In genomic region chr5:111254613-111255012, GRCh38 we compare ENCODE assay signal across 9 cellular contexts. TPM values are rescaled to one million over a fixed set of nuclear protein-coding genes. Genes with fewer than 3 reads are reported as not detected.
DNase-seq lines count a peak whose midpoint lies in the region; ATAC-seq and TF ChIP-seq lines count a peak whose summit lies in the region.
"Had no signal": no experiment of that assay in that cellular context is flagged by ENCODE, and none has a peak within 500 bp of the region (broad histone marks: within the 10 kb centered on the region; RNA-seq: fewer than 3 reads in every experiment).

No MANE protein-coding gene starts in this region.

- H3K36me3 ChIP-seq in ascending aorta, result no peaks in the 10 kb centered on the region

- no peak for TF ChIP-seq CTCF in ascending aorta (IDR thresholded peaks at IDR 0.05)

- H3K27me3 ChIP-seq in ascending aorta, result no peaks in the 10 kb centered on the region

- peaks cover 15% of the 10 kb centered on the region for H3K9me3 Mint-ChIP-seq in activated naive CD8-positive, alpha-beta T cell treated with anti-CD3 and anti-CD28 coated beads for 36 hours

- no peak overlapping the region for H3K4me3 ChIP-seq in ascending aorta
- H3K4me3 ChIP-seq: K562 had no signal

- DNase-seq in NCI-H526 treated with DMSO at 0.1 percent for 48 hours (lab: John Stamatoyannopoulos, UW) (peak; percentile 90), ascending aorta (ENCODE audit: low spot score in 2 of 2) (no peak), amygdala (lab: John Stamatoyannopoulos, UW) (no peak), nucleus accumbens (lab: John Stamatoyannopoulos, UW) (no peak)
- DNase-seq in activated naive CD8-positive, alpha-beta T cell treated with anti-CD3 and anti-CD28 coated beads for 36 hours, result peak; percentile 82
- DNase-seq in stimulated activated CD8-positive, alpha-beta memory T cell treated with anti-CD3 and anti-CD28 coated beads, Interleukin-7, amount 100 ng/mL, for 48 hours (ENCODE audit: extremely low read depth in 1 of 2, low read depth in 1 of 2), result peak; percentile 30 to 81

- peak overlapping the region; percentile 98 for H3K27ac Mint-ChIP-seq in activated naive CD8-positive, alpha-beta T cell treated with anti-CD3 and anti-CD28 coated beads for 36 hours

- intact Hi-C loops in ascending aorta (cut with DNase I), result no loop called here

- H3K27me3 Mint-ChIP-seq in activated naive CD8-positive, alpha-beta T cell treated with anti-CD3 and anti-CD28 coated beads for 36 hours, result no peaks in the 10 kb centered on the region

- ATAC-seq in GM18520 (IDR thresholded peaks at IDR 0.05; ENCODE audit: unreplicated experiment), result peak; percentile 78
- peak; percentile 80 for ATAC-seq in HG02870 (IDR thresholded peaks at IDR 0.05; ENCODE audit: unreplicated experiment)
- ATAC-seq: K562 had no signal

- H3K4me3 Mint-ChIP-seq in activated naive CD8-positive, alpha-beta T cell treated with anti-CD3 and anti-CD28 coated beads for 36 hours, result peak overlapping the region; percentile 59

- no peaks in the 10 kb centered on the region for H3K9me3 ChIP-seq in ascending aorta

- H3K4me1 ChIP-seq in ascending aorta, result no peaks in the 10 kb centered on the region

- no peak overlapping the region for H3K27ac ChIP-seq in ascending aorta

- peaks cover 88% of the 10 kb centered on the region for H3K4me1 Mint-ChIP-seq in activated naive CD8-positive, alpha-beta T cell treated with anti-CD3 and anti-CD28 coated beads for 36 hours

- H3K36me3 Mint-ChIP-seq in activated naive CD8-positive, alpha-beta T cell treated with anti-CD3 and anti-CD28 coated beads for 36 hours, result peaks cover 56% of the 10 kb centered on the region

RNA-seq across cellular contexts. Expression of gene CAMK4, which starts 30.4 kb away (rescaled TPM):
- 10 to 100 TPM; 66.6 to 68.0 TPM for total RNA-seq in activated naive CD8-positive, alpha-beta T cell treated with anti-CD3 and anti-CD28 coated beads for 36 hours
- under 0.01 TPM for total RNA-seq in ascending aorta

Comparison
In these comparisons a context has a peak if more than half of its experiments do, and no peak if none do; other contexts are left out.
1. DNase-seq: peak in NCI-H526 treated with DMSO at 0.1 percent for 48 hours (single experiment), activated naive CD8-positive, alpha-beta T cell treated with anti-CD3 and anti-CD28 coated beads for 36 hours (single experiment) and stimulated activated CD8-positive, alpha-beta memory T cell treated with anti-CD3 and anti-CD28 coated beads, Interleukin-7, amount 100 ng/mL, for 48 hours (2 of 2); none in ascending aorta (0 of 2), amygdala (0 of 56) and nucleus accumbens (0 of 56).
2. RNA of gene CAMK4, which starts 30.4 kb away (total RNA-seq): 66.6 to 68.0 TPM in activated naive CD8-positive, alpha-beta T cell treated with anti-CD3 and anti-CD28 coated beads for 36 hours; under 0.01 TPM in ascending aorta (single experiment); every median in the first group is over 10 times any median in the second.